ENCODE assay signal across 1 cellular context in the genomic region with DNA sequence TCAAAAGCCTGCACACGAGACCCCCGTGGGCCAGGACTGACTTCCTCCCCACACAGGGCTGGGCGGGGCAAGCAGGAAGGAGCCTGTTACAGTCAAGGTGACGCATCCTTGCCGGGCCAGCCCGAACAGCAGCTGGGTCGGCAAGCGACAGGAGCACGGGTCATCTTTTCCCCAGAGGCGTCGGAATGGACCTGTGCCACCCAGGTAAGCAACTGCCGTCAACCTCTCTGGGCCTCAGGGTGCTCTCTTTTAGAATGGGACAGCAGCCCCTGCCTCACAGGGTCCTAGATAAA.
TF ChIP-seq lines count a peak whose summit lies in the region.

A gene with protein sequence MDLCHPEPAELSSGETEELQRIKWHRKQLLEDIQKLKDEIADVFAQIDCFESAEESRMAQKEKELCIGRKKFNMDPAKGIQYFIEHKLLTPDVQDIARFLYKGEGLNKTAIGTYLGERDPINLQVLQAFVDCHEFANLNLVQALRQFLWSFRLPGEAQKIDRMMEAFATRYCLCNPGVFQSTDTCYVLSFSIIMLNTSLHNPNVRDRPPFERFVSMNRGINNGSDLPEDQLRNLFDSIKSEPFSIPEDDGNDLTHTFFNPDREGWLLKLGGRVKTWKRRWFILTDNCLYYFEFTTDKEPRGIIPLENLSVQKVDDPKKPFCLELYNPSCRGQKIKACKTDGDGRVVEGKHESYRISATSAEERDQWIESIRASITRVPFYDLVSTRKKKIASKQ (plus strand): TSS at position 124 of the 293 bp plus-strand sequence. CDS start 62 bp downstream, at position 186.

TF ChIP-seq in GM12878, 131 proteins besides CTCF, POLR2A, EP300 and RAD21 (continued from another document):
- TF ChIP-seq HDGF (IDR thresholded peaks at IDR 0.05) (peak; percentile 27; the same call in 1 of the 2 replicates), HDAC2 (IDR thresholded peaks at IDR 0.05) (no peak), NFYA (IDR thresholded peaks at IDR 0.05; ENCODE audit: borderline replicate concordance, low read depth, low read length) (no peak), MEF2B (IDR thresholded peaks at IDR 0.05; ENCODE audit: partially characterized antibody, poor library complexity, severe bottlenecking) (peak; percentile 29), CHD1 (IDR thresholded peaks at IDR 0.05; ENCODE audit: low read depth, low read length) (0 out of 2 replicates have a peak, but pooled peaks have one; percentile 41), CHD2 (IDR thresholded peaks at IDR 0.05; ENCODE audit: borderline replicate concordance, low read depth, low read length) (peak; percentile 51; the same call in 1 of the 2 replicates), MTA2 (IDR thresholded peaks at IDR 0.05; ENCODE audit: low read depth) (0 out of 2 replicates have a peak, but pooled peaks have one; percentile 31), CBFB (IDR thresholded peaks at IDR 0.05; ENCODE audit: low read depth) (0 out of 2 replicates have a peak, but pooled peaks have one; percentile 2), ATF7 (IDR thresholded peaks at IDR 0.05; ENCODE audit: low read depth) (peak; percentile 46), EED (IDR thresholded peaks at IDR 0.05; ENCODE audit: low read depth) (0 out of 2 replicates have a peak, but pooled peaks have one; percentile 13), NBN (IDR thresholded peaks at IDR 0.05) (peak; percentile 29), CREM (IDR thresholded peaks at IDR 0.05; ENCODE audit: low read depth) (0 out of 2 replicates have a peak, but pooled peaks have one; percentile 38), ESRRA (IDR thresholded peaks at IDR 0.05; ENCODE audit: low read length) (no peak), TAF1 (IDR thresholded peaks at IDR 0.05; ENCODE audit: borderline replicate concordance, low read depth, low read length) (0 out of 2 replicates have a peak, but pooled peaks have one; percentile 33), TBL1XR1 (IDR thresholded peaks at IDR 0.05; ENCODE audit: low read depth, low read length) (no peak), POU2F2 (IDR thresholded peaks at IDR 0.05; ENCODE audit: borderline replicate concordance, low read depth, low read length) (no peak), SPI1 (IDR thresholded peaks at IDR 0.05; ENCODE audit: borderline replicate concordance, insufficient read depth, low read depth, low read length) (peak; percentile 84)
- TF ChIP-seq, protein P1, sequence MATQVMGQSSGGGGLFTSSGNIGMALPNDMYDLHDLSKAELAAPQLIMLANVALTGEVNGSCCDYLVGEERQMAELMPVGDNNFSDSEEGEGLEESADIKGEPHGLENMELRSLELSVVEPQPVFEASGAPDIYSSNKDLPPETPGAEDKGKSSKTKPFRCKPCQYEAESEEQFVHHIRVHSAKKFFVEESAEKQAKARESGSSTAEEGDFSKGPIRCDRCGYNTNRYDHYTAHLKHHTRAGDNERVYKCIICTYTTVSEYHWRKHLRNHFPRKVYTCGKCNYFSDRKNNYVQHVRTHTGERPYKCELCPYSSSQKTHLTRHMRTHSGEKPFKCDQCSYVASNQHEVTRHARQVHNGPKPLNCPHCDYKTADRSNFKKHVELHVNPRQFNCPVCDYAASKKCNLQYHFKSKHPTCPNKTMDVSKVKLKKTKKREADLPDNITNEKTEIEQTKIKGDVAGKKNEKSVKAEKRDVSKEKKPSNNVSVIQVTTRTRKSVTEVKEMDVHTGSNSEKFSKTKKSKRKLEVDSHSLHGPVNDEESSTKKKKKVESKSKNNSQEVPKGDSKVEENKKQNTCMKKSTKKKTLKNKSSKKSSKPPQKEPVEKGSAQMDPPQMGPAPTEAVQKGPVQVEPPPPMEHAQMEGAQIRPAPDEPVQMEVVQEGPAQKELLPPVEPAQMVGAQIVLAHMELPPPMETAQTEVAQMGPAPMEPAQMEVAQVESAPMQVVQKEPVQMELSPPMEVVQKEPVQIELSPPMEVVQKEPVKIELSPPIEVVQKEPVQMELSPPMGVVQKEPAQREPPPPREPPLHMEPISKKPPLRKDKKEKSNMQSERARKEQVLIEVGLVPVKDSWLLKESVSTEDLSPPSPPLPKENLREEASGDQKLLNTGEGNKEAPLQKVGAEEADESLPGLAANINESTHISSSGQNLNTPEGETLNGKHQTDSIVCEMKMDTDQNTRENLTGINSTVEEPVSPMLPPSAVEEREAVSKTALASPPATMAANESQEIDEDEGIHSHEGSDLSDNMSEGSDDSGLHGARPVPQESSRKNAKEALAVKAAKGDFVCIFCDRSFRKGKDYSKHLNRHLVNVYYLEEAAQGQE (IDR thresholded peaks at IDR 0.05; ENCODE audit: low read depth, low read length), result no peak
- TF ChIP-seq, protein P2, sequence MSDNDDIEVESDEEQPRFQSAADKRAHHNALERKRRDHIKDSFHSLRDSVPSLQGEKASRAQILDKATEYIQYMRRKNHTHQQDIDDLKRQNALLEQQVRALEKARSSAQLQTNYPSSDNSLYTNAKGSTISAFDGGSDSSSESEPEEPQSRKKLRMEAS (IDR thresholded peaks at IDR 0.05; ENCODE audit: low read depth, low read length), result peak; percentile 65
- TF ChIP-seq, protein P3, sequence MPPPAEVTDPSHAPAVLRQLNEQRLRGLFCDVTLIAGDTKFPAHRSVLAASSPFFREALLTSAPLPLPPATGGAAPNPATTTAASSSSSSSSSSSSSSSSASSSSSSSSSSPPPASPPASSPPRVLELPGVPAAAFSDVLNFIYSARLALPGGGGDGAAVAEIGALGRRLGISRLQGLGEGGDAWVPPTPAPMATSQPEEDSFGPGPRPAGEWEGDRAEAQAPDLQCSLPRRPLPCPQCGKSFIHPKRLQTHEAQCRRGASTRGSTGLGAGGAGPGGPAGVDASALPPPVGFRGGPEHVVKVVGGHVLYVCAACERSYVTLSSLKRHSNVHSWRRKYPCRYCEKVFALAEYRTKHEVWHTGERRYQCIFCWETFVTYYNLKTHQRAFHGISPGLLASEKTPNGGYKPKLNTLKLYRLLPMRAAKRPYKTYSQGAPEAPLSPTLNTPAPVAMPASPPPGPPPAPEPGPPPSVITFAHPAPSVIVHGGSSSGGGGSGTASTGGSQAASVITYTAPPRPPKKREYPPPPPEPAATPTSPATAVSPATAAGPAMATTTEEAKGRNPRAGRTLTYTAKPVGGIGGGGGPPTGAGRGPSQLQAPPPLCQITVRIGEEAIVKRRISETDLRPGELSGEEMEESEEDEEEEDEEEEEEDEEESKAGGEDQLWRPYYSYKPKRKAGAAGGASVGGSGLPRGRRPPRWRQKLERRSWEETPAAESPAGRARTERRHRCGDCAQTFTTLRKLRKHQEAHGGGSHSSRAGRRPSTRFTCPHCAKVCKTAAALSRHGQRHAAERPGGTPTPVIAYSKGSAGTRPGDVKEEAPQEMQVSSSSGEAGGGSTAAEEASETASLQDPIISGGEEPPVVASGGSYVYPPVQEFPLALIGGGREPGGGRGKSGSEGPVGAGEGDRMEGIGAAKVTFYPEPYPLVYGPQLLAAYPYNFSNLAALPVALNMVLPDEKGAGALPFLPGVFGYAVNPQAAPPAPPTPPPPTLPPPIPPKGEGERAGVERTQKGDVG (CRISPR knock-in tag; IDR thresholded peaks at IDR 0.05), result no peak
- TF ChIP-seq, protein P4, sequence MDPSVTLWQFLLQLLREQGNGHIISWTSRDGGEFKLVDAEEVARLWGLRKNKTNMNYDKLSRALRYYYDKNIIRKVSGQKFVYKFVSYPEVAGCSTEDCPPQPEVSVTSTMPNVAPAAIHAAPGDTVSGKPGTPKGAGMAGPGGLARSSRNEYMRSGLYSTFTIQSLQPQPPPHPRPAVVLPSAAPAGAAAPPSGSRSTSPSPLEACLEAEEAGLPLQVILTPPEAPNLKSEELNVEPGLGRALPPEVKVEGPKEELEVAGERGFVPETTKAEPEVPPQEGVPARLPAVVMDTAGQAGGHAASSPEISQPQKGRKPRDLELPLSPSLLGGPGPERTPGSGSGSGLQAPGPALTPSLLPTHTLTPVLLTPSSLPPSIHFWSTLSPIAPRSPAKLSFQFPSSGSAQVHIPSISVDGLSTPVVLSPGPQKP (IDR thresholded peaks at IDR 0.05; ENCODE audit: low read depth, low read length), result 0 out of 2 replicates have a peak, but pooled peaks have one; percentile 15
- TF ChIP-seq, protein P5, sequence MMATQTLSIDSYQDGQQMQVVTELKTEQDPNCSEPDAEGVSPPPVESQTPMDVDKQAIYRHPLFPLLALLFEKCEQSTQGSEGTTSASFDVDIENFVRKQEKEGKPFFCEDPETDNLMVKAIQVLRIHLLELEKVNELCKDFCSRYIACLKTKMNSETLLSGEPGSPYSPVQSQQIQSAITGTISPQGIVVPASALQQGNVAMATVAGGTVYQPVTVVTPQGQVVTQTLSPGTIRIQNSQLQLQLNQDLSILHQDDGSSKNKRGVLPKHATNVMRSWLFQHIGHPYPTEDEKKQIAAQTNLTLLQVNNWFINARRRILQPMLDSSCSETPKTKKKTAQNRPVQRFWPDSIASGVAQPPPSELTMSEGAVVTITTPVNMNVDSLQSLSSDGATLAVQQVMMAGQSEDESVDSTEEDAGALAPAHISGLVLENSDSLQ (IDR thresholded peaks at IDR 0.05), result peak; percentile 6; the same call in 1 of the 2 replicates
TF ChIP-seq in GM12878: peak in this region for 21.
